In the genomic region with DNA sequence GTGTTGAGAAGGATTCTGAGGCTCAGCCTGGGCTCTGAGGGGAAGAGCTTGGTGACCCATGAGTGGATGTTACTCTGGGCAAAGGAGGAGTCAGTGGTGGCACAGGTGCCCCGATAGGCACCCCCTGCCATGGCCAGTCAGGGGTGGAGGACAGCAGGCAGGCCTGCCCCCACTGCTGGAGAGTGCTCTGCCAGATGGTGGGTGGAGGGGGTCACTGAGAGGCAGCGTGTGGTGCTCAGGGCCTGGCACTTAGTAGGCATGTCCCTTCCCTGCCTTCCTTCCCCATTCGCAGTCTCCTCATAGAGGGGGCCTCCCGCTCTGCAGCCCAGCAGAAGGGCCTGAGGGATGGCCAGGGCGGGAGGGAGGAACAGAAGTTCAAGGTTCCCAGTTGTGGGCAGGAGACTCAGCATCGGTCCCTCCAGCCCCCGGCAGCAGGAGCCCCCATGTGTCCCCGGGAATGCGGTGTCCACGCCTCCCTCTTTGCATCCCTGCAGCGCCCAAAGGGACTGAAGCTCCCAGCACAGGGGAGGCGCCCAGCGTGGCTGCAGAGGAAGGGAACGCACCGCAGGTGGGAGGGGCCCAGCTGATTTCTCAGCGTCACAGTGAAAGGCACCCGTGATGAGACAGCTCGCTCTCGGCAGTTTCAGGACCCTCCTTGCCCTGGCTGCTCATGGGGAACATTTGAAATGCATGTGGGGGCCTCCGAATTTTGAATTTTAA, we compare ENCODE assay signal across 15 cellular contexts. TPM values are rescaled to one million over a fixed set of nuclear protein-coding genes. Genes with fewer than 3 reads are reported as not detected.
DNase-seq lines count a peak whose midpoint lies in the region; ATAC-seq and TF ChIP-seq lines count a peak whose summit lies in the region.
"Had no signal": no experiment of that assay in that cellular context is flagged by ENCODE, and none has a peak within 500 bp of the region (broad histone marks: within the 10 kb centered on the region; RNA-seq: fewer than 3 reads in every experiment).

No MANE protein-coding gene starts in this region.

- in situ Hi-C loops in gastrocnemius medialis (cut with MboI; ENCODE audit: low sequenced_read_pairs in 4 of 4) = no loop called here

- H2AFZ ChIP-seq in Karpas-422 (ENCODE audit: low read length) = no peak overlapping the region

- no peak overlapping the region for H3K9ac ChIP-seq in Karpas-422 (ENCODE audit: low read length)

- TF ChIP-seq CTCF in C4-2B (conservative IDR thresholded peaks at IDR 0.05) (no peak), Peyer's patch (IDR thresholded peaks at IDR 0.05) (no peak), gastrocnemius medialis (IDR thresholded peaks at IDR 0.05 in 4 of 5, conservative IDR thresholded peaks at IDR 0.05 in 1 of 5) (no peak)

- H3K27me3 ChIP-seq in Peyer's patch = no peaks in the 10 kb centered on the region
- no peaks in the 10 kb centered on the region for H3K27me3 ChIP-seq in gastrocnemius medialis
- no peaks in the 10 kb centered on the region for H3K27me3 ChIP-seq in Karpas-422 (ENCODE audit: low read length)
- H3K27me3 ChIP-seq: colonic mucosa had no signal

- H3K4me2 ChIP-seq in Karpas-422 (ENCODE audit: low read depth, low read length, poor library complexity, severe bottlenecking) = no peak overlapping the region

- no peaks in the 10 kb centered on the region for H3K79me2 ChIP-seq in Karpas-422 (ENCODE audit: low read length)

- no peak overlapping the region for H3K4me3 ChIP-seq in Peyer's patch
- no peak overlapping the region for H3K4me3 ChIP-seq in gastrocnemius medialis
- no peak overlapping the region for H3K4me3 ChIP-seq in Karpas-422 (ENCODE audit: low read length)
- H3K4me3 ChIP-seq: colonic mucosa, lung had no signal

- peaks cover 0 to 42% (median 0%) of the 10 kb centered on the region in 4 donors for H3K4me1 ChIP-seq in Peyer's patch
- H3K4me1 ChIP-seq in gastrocnemius medialis = peaks cover 52 to 53% of the 10 kb centered on the region in 2 donors
- no peaks in the 10 kb centered on the region for H3K4me1 ChIP-seq in Karpas-422 (ENCODE audit: low read length)
- H3K4me1 ChIP-seq: foreskin keratinocyte had no signal

- H3K36me3 ChIP-seq in Peyer's patch (no peaks in the 10 kb centered on the region), gastrocnemius medialis (no peaks in the 10 kb centered on the region), Karpas-422 (ENCODE audit: insufficient read depth, low read length) (no peaks in the 10 kb centered on the region)
- H3K36me3 ChIP-seq: colonic mucosa had no signal

- peak overlapping the region; percentile 98 for H3K27ac ChIP-seq in C4-2B
- peak overlapping the region in 3 of 4 donors; percentile 54 to 76 (median 76) for H3K27ac ChIP-seq in Peyer's patch
- peak overlapping the region; percentile 92 to 98 (median 95) for H3K27ac ChIP-seq in gastrocnemius medialis
- no peak overlapping the region for H3K27ac ChIP-seq in Karpas-422 (ENCODE audit: low read length)
- H3K27ac ChIP-seq: foreskin keratinocyte had no signal

- H3K9me3 ChIP-seq in Peyer's patch (no peaks in the 10 kb centered on the region), gastrocnemius medialis (no peaks in the 10 kb centered on the region), Karpas-422 (ENCODE audit: low read length) (no peaks in the 10 kb centered on the region)
- H3K9me3 ChIP-seq: colonic mucosa had no signal

- ATAC-seq in left cardiac atrium (no peak), gastrocnemius medialis (no peak)

- no peaks in the 10 kb centered on the region for H3K9me2 ChIP-seq in Karpas-422 (replicated peaks; ENCODE audit: insufficient read depth, low read length)

- DNase-seq in Peyer's patch (peak in 2 of 3 donors; percentile 38 to 40), left cardiac atrium (peak; percentile 29), gastrocnemius medialis (no peak), Karpas-422 (no peak), glomerular visceral epithelial cell (ENCODE audit: extremely low spot score) (no peak), NCI-H526 treated with DMSO at 0.1 percent for 48 hours (lab: John Stamatoyannopoulos, UW) (no peak)
- no peak for DNase-seq in stimulated activated CD4-positive, alpha-beta T cell treated with anti-CD3 and anti-CD28 coated beads, Interleukin-4, amount 100 ng/mL, for 4 hours
- DNase-seq: activated T-cell treated with anti-CD3 and anti-CD28 coated beads, Interleukin-2, amount 50 U/mL, for 4 hours; COR-L47; NCI-H1417 treated with DMSO at 0.1 percent for 48 hours; T-helper 9 cell had no signal

- no peaks in the 10 kb centered on the region for H4K20me1 ChIP-seq in Karpas-422 (ENCODE audit: insufficient read depth, low read depth, low read length)

- TF ChIP-seq POLR2A in Peyer's patch (IDR thresholded peaks at IDR 0.05) (no peak), gastrocnemius medialis (IDR thresholded peaks at IDR 0.05) (no peak)

- intact Hi-C loops in left cardiac atrium (cut with DNase I) (loop anchor here (5.0 to 10.0 kb wide), 2 partner anchors 78 to 80 kb away; no protein-coding TSS in a partner anchor), gastrocnemius medialis (cut with DNase I; ENCODE audit: low total_unique reads) (loop anchor here (5.0 to 10.0 kb wide), 3 partner anchors 80 to 742 kb away; partner anchors contain the start of gene D2HGDH)

RNA-seq across cellular contexts. Expression of gene SNED1, which starts 5.7 kb away (rescaled TPM):
- 10 to 100 TPM in 3 of 4 donors, 1 to 10 TPM in 1; 6.8 to 83.3 (median 25.2) TPM for total RNA-seq in Peyer's patch
- 10 to 100 TPM; 12.2 to 31.9 TPM for total RNA-seq in left cardiac atrium
- 10 to 100 TPM; 16.4 to 56.2 (median 43.5) TPM for total RNA-seq in gastrocnemius medialis
- 1.9 and 25.3 TPM in 2 replicates for total RNA-seq in Karpas-422 (2014; rRNA removed; shearing (Covaris generic); ENCODE audit: low replicate concordance)
- total RNA-seq: foreskin keratinocyte had no signal

Comparison
In these comparisons a context has a peak if more than half of its experiments do, and no peak if none do; other contexts are left out.
1. DNase-seq: peak in Peyer's patch (2 of 3) and left cardiac atrium (single experiment); none in gastrocnemius medialis (0 of 2), Karpas-422 (single experiment), glomerular visceral epithelial cell (single experiment), stimulated activated CD4-positive, alpha-beta T cell treated with anti-CD3 and anti-CD28 coated beads, Interleukin-4, amount 100 ng/mL, for 4 hours (0 of 2) and NCI-H526 treated with DMSO at 0.1 percent for 48 hours (single experiment).